In the genomic region with DNA sequence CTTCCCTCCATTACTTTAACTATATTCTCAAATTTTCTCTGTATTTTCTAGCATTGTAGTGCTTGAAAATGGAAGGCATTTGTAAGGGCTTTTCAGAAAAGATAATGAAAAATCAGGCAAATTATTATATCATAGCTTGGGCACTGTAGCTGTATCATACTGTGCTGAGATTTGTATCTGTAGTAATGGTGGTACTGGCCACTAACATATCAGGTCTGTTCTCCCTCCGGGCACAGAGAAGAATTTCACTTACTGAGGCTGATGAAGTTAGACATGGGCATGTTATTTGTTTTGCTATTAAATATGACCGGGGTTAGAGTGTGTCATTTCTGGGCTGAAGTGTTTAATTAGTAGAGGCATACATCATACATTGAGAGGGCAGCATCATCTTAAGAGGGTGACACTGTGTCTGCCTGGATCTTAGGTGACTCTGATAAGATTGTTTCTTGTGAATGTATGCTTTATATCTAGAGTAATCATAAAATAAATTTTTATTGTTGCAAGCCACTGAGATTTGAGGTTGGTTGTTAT, we compare ENCODE assay signal across 28 cellular contexts.
"Had no signal": no experiment of that assay in that cellular context is flagged by ENCODE, and none has a peak within 500 bp of the region (broad histone marks: within the 10 kb centered on the region; RNA-seq: fewer than 3 reads in every experiment).

No MANE protein-coding gene starts in this region.

- DNase-seq: activated CD4-positive, alpha-beta T cell treated with anti-CD3 and anti-CD28 coated beads for 36 hours; activated CD4-positive, CD25-positive, alpha-beta regulatory T cell; activated naive CD4-positive, alpha-beta T cell; activated T-cell treated with anti-CD3 and anti-CD28 coated beads for 4 hours; activated T-cell treated with anti-CD3 and anti-CD28 coated beads, Interleukin-2, amount 50 U/mL, for 72 hours; central memory CD4-positive, alpha-beta T cell; endodermal cell; foreskin keratinocyte; kidney glomerular epithelial cell; left lung; lower lobe of right lung; mesenchymal stem cell; naive thymus-derived CD8-positive, alpha-beta T cell; occipital lobe; right cardiac atrium; stimulated activated CD4-positive, alpha-beta T cell treated with anti-CD3 and anti-CD28 coated beads, Interleukin-15, amount 100 ng/mL, for 24 hours; stimulated activated CD4-positive, alpha-beta T cell treated with anti-CD3 and anti-CD28 coated beads, Interleukin-2, amount 100 ng/mL, for 24 hours; stimulated activated naive B cell treated with anti-CD40 and anti-IgM and Interleukin-4, amounts not matched to agents 10 μg/mL and 1 μg/mL and 100 μg/mL, for 72 hours; stomach had no signal

- H3K36me3 Mint-ChIP-seq: activated naive CD4-positive, alpha-beta T cell treated with anti-CD3 and anti-CD28 coated beads, Interleukin-2, amount 50 U/mL, for 72 hours; naive thymus-derived CD8-positive, alpha-beta T cell; neural progenitor cell; stimulated activated naive B cell treated with anti-CD40 and anti-IgM and Interleukin-4, amounts not matched to agents 10 μg/mL and 1 μg/mL and 100 μg/mL, for 72 hours had no signal

- H3K4me2 ChIP-seq: neural progenitor cell had no signal

- H3K27me3 ChIP-seq: breast epithelium, esophagus muscularis mucosa, foreskin keratinocyte, left lung, neural progenitor cell, stomach, suprapubic skin, tibial nerve had no signal

- H3K36me3 ChIP-seq: breast epithelium, esophagus muscularis mucosa, left lung, lower lobe of right lung, neural progenitor cell, stomach, suprapubic skin, tibial nerve had no signal

- H3K27ac ChIP-seq: breast epithelium, esophagus muscularis mucosa, foreskin keratinocyte, left lung, lower lobe of right lung, neural progenitor cell, parathyroid adenoma, stomach, suprapubic skin, tibial nerve had no signal

- H3K9me3 ChIP-seq: breast epithelium, esophagus muscularis mucosa, left lung, lower lobe of right lung, stomach, suprapubic skin, tibial nerve had no signal

- H3K4me3 ChIP-seq: breast epithelium, esophagus muscularis mucosa, left lung, lower lobe of right lung, neural progenitor cell, stomach, suprapubic skin, tibial nerve had no signal

- H3K4me1 Mint-ChIP-seq: activated CD4-positive, alpha-beta T cell treated with anti-CD3 and anti-CD28 coated beads for 36 hours; endodermal cell; naive thymus-derived CD8-positive, alpha-beta T cell; neural progenitor cell; stimulated activated naive B cell treated with anti-CD40 and anti-IgM and Interleukin-4, amounts not matched to agents 10 μg/mL and 1 μg/mL and 100 μg/mL, for 72 hours had no signal

- H3K9ac ChIP-seq: neural progenitor cell, parathyroid adenoma had no signal

- H3K27ac Mint-ChIP-seq: activated CD4-positive, alpha-beta T cell treated with anti-CD3 and anti-CD28 coated beads for 36 hours; activated naive CD4-positive, alpha-beta T cell treated with anti-CD3 and anti-CD28 coated beads, Interleukin-2, amount 50 U/mL, for 72 hours; activated T-cell treated with anti-CD3 and anti-CD28 coated beads, Interleukin-2, amount 50 U/mL, for 72 hours; dendritic cell treated with granulocyte-macrophage colony-stimulating factor and Interleukin-4, amounts not matched to agents 40 ng/mL and 50 ng/mL, for 4 days; endodermal cell; naive thymus-derived CD8-positive, alpha-beta T cell; neural progenitor cell; stimulated activated naive B cell treated with anti-CD40 and anti-IgM and Interleukin-4, amounts not matched to agents 10 μg/mL and 1 μg/mL and 100 μg/mL, for 72 hours; T-helper 2 cell treated with Interferon-gamma antibody and Interleukin-4, amounts not matched to agents 5 μg/mL and 100 μg/mL, for 36 hours had no signal

- H3K4me1 ChIP-seq: breast epithelium, esophagus muscularis mucosa, foreskin keratinocyte, left lung, lower lobe of right lung, neural progenitor cell, parathyroid adenoma, stomach, suprapubic skin, tibial nerve had no signal

- H3K79me2 ChIP-seq: parathyroid adenoma had no signal

- H3K9me3 Mint-ChIP-seq: dendritic cell treated with granulocyte-macrophage colony-stimulating factor and Interleukin-4, amounts not matched to agents 40 ng/mL and 50 ng/mL, for 4 days; endodermal cell; neural progenitor cell; T-helper 2 cell treated with Interferon-gamma antibody and Interleukin-4, amounts not matched to agents 5 μg/mL and 100 μg/mL, for 36 hours had no signal

- H2AFZ ChIP-seq: neural progenitor cell, parathyroid adenoma had no signal

- H3K27me3 Mint-ChIP-seq: activated CD4-positive, alpha-beta T cell treated with anti-CD3 and anti-CD28 coated beads for 36 hours; dendritic cell treated with granulocyte-macrophage colony-stimulating factor and Interleukin-4, amounts not matched to agents 40 ng/mL and 50 ng/mL, for 4 days; naive thymus-derived CD8-positive, alpha-beta T cell; stimulated activated naive B cell treated with anti-CD40 and anti-IgM and Interleukin-4, amounts not matched to agents 10 μg/mL and 1 μg/mL and 100 μg/mL, for 72 hours had no signal

- ATAC-seq: activated CD4-positive, alpha-beta T cell treated with anti-CD3 and anti-CD28 coated beads for 36 hours; activated naive CD4-positive, alpha-beta T cell treated with anti-CD3 and anti-CD28 coated beads, Interleukin-2, amount 50 U/mL, for 72 hours; activated T-cell treated with anti-CD3 and anti-CD28 coated beads, Interleukin-2, amount 50 U/mL, for 72 hours; foreskin keratinocyte; left lung; lower lobe of right lung; naive thymus-derived CD8-positive, alpha-beta T cell; right cardiac atrium; stimulated activated naive B cell treated with anti-CD40 and anti-IgM and Interleukin-4, amounts not matched to agents 10 μg/mL and 1 μg/mL and 100 μg/mL, for 72 hours had no signal

- H3K4me3 Mint-ChIP-seq: activated CD4-positive, alpha-beta T cell treated with anti-CD3 and anti-CD28 coated beads for 36 hours; activated T-cell treated with anti-CD3 and anti-CD28 coated beads, Interleukin-2, amount 50 U/mL, for 72 hours; dendritic cell treated with granulocyte-macrophage colony-stimulating factor and Interleukin-4, amounts not matched to agents 40 ng/mL and 50 ng/mL, for 4 days; endodermal cell; naive thymus-derived CD8-positive, alpha-beta T cell; neural progenitor cell; stimulated activated naive B cell treated with anti-CD40 and anti-IgM and Interleukin-4, amounts not matched to agents 10 μg/mL and 1 μg/mL and 100 μg/mL, for 72 hours; T-helper 2 cell treated with Interferon-gamma antibody and Interleukin-4, amounts not matched to agents 5 μg/mL and 100 μg/mL, for 36 hours had no signal
